In the genomic region with DNA sequence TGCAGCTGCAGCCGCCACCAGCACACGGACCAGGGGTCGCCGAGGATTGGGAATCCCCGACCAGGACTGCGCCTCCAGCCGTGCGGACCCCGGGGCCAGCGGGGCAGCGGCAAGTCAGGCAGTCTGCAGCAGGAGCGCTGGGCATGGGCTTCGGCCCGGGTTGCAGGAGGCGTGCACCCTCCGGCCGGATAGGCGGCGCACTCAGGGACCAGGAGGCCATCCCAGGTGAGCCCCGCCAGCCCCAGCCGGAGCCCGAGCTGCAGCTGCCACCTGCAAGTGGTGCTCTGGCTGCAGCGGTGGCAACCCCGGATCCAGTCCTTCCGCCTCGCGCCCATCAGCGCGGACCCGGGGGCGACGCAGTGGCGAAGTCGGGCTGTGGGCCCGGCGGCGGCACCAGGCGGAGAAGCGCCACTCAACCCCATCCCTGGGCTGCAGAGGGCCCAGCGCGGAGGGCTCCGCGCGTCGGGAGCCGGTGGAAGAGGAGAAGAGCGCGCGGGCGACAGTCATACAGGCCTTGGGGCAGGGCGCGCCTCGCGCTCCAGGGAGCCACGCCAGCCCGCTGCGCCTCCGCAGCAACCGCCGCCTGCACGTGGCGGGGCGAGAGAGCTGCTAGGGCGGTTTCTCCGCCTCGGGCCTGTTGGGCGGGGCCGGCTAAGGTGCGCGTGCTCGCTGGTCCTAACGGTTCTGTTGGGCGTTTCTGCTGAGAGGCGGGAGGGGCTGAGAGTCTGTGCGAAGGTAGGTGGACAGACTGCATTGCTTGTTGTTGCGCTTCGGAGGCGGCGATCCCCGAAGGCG, we compare ENCODE assay signal across 8 cellular contexts.
A peak's percentile ranks its signal among the peaks of the same experiment; 100 is the strongest.
DNase-seq lines count a peak whose midpoint lies in the region; ATAC-seq and TF ChIP-seq lines count a peak whose summit lies in the region.

No MANE protein-coding gene starts in this region.

- no peak for TF ChIP-seq CTCF in SU-DHL-6 (IDR thresholded peaks at IDR 0.05; ENCODE audit: insufficient read depth, low read length, poor library complexity, severe bottlenecking)
- TF ChIP-seq CTCF in mesothelial cell of epicardium (IDR thresholded peaks at IDR 0.05; ENCODE audit: unreplicated experiment), result no peak
- no peak for TF ChIP-seq CTCF in testis (IDR thresholded peaks at IDR 0.05)

- H3K79me2 ChIP-seq in SU-DHL-6 (ENCODE audit: insufficient read depth, low read length), result peaks cover 37% of the 10 kb centered on the region

- H3K27ac Mint-ChIP-seq in dendritic cell treated with granulocyte-macrophage colony-stimulating factor and Interleukin-4, amounts not matched to agents 40 ng/mL and 50 ng/mL, for 4 days, result no peak overlapping the region
- no peak overlapping the region for H3K27ac Mint-ChIP-seq in mesothelial cell of epicardium

- H3K4me3 ChIP-seq in SU-DHL-6 (ENCODE audit: insufficient read depth, low read length, poor library complexity, severe bottlenecking) (peak overlapping the region; percentile 60), testis (peak overlapping the region; percentile 55 to 70)

- H3K9ac ChIP-seq in SU-DHL-6 (ENCODE audit: low read length), result peak overlapping the region; percentile 69

- peak; percentile 64 for DNase-seq in DMS114 treated with DMSO at 0.1 percent for 48 hours (lab: John Stamatoyannopoulos, UW; ENCODE audit: unreplicated experiment)
- no peak for DNase-seq in mesothelial cell of epicardium (ENCODE audit: low spot score in 2 of 2, unreplicated experiment in 2 of 2)
- DNase-seq in testis, result peak; percentile 90
- DNase-seq in SHP77 treated with DMSO at 0.1 percent for 48 hours (lab: John Stamatoyannopoulos, UW), result no peak
- DNase-seq in NOMO-1 treated with dmso at 0.1 percent for 144 hours (lab: John Stamatoyannopoulos, UW; ENCODE audit: unreplicated experiment), result no peak

- H3K4me2 ChIP-seq in SU-DHL-6 (ENCODE audit: low read depth, low read length, poor library complexity, severe bottlenecking), result peak overlapping the region; percentile 87

- H3K9me3 ChIP-seq in SU-DHL-6 (ENCODE audit: insufficient read depth, low read length) (no peaks in the 10 kb centered on the region), testis (no peaks in the 10 kb centered on the region)

- no peaks in the 10 kb centered on the region for H3K4me1 ChIP-seq in testis

- no peaks in the 10 kb centered on the region for H3K4me1 Mint-ChIP-seq in dendritic cell treated with granulocyte-macrophage colony-stimulating factor and Interleukin-4, amounts not matched to agents 40 ng/mL and 50 ng/mL, for 4 days (ENCODE audit: low read depth)
- H3K4me1 Mint-ChIP-seq in mesothelial cell of epicardium, result no peaks in the 10 kb centered on the region

- H3K27me3 ChIP-seq in SU-DHL-6 (ENCODE audit: low read length), result no peaks in the 10 kb centered on the region
- H3K27me3 ChIP-seq in testis, result no peaks in the 10 kb centered on the region

- intact Hi-C loops in dendritic cell treated with granulocyte-macrophage colony-stimulating factor and Interleukin-4, amounts not matched to agents 40 ng/mL and 50 ng/mL, for 4 days (cut with micrococcal nuclease), result no loop called here
- intact Hi-C loops in testis (cut with DNase I; ENCODE audit: low total_unique reads), result no loop called here

- no peaks in the 10 kb centered on the region for H4K20me1 ChIP-seq in SU-DHL-6 (ENCODE audit: low read depth, low read length)

- peak; percentile 73 for ATAC-seq in HG03103 (IDR thresholded peaks at IDR 0.05; ENCODE audit: low read depth, unreplicated experiment)

- H2AFZ ChIP-seq in SU-DHL-6 (ENCODE audit: low read depth, low read length, severe bottlenecking), result peak overlapping the region; percentile 52

- H3F3A ChIP-seq in SU-DHL-6 (ENCODE audit: insufficient read depth), result peaks cover 21% of the 10 kb centered on the region

- H3K9me3 Mint-ChIP-seq in dendritic cell treated with granulocyte-macrophage colony-stimulating factor and Interleukin-4, amounts not matched to agents 40 ng/mL and 50 ng/mL, for 4 days, result no peaks in the 10 kb centered on the region
- peaks cover 12% of the 10 kb centered on the region for H3K9me3 Mint-ChIP-seq in mesothelial cell of epicardium

- 0 to 2% methylated on average over 10 to 73 of the region's 81 CpGs for WGBS in testis, 2 donors

- no peak for TF ChIP-seq POLR2A in testis (IDR thresholded peaks at IDR 0.05)

- H3K27ac ChIP-seq in SU-DHL-6 (ENCODE audit: low read depth, low read length) (peak overlapping the region; percentile 71), testis (peak overlapping the region; percentile 50 to 66)

- peaks cover 33% of the 10 kb centered on the region for H3K27me3 Mint-ChIP-seq in dendritic cell treated with granulocyte-macrophage colony-stimulating factor and Interleukin-4, amounts not matched to agents 40 ng/mL and 50 ng/mL, for 4 days
- H3K27me3 Mint-ChIP-seq in mesothelial cell of epicardium (ENCODE audit: low read depth), result peaks cover 50% of the 10 kb centered on the region

- H3K9me2 ChIP-seq in SU-DHL-6 (replicated peaks; ENCODE audit: insufficient read depth, low read length), result no peaks in the 10 kb centered on the region

- no peaks in the 10 kb centered on the region for H3K36me3 Mint-ChIP-seq in dendritic cell treated with granulocyte-macrophage colony-stimulating factor and Interleukin-4, amounts not matched to agents 40 ng/mL and 50 ng/mL, for 4 days (ENCODE audit: low read depth)
- no peaks in the 10 kb centered on the region for H3K36me3 Mint-ChIP-seq in mesothelial cell of epicardium

- peaks cover 3% of the 10 kb centered on the region; the same call in 1 of the 2 replicates for H3K36me3 ChIP-seq in SU-DHL-6 (ENCODE audit: low read length)
- no peaks in the 10 kb centered on the region for H3K36me3 ChIP-seq in testis (ENCODE audit: low read depth, missing control alignments)

- peak overlapping the region; percentile 4 for H3K4me3 Mint-ChIP-seq in dendritic cell treated with granulocyte-macrophage colony-stimulating factor and Interleukin-4, amounts not matched to agents 40 ng/mL and 50 ng/mL, for 4 days
- peak overlapping the region; percentile 41 for H3K4me3 Mint-ChIP-seq in mesothelial cell of epicardium

Comparison
In these comparisons a context has a peak if more than half of its experiments do, and no peak if none do; other contexts are left out.
1. DNase-seq: peak in DMS114 treated with DMSO at 0.1 percent for 48 hours (single experiment) and testis (single experiment); none in mesothelial cell of epicardium (0 of 2), SHP77 treated with DMSO at 0.1 percent for 48 hours (single experiment) and NOMO-1 treated with dmso at 0.1 percent for 144 hours (single experiment).